In genomic region chr17:2711608-2712299, GRCh38 we compare ENCODE assay signal across 8 cellular contexts. TPM values are rescaled to one million over a fixed set of nuclear protein-coding genes. Genes with fewer than 3 reads are reported as not detected.
DNase-seq lines count a peak whose midpoint lies in the region; ATAC-seq and TF ChIP-seq lines count a peak whose summit lies in the region.

A gene with protein sequence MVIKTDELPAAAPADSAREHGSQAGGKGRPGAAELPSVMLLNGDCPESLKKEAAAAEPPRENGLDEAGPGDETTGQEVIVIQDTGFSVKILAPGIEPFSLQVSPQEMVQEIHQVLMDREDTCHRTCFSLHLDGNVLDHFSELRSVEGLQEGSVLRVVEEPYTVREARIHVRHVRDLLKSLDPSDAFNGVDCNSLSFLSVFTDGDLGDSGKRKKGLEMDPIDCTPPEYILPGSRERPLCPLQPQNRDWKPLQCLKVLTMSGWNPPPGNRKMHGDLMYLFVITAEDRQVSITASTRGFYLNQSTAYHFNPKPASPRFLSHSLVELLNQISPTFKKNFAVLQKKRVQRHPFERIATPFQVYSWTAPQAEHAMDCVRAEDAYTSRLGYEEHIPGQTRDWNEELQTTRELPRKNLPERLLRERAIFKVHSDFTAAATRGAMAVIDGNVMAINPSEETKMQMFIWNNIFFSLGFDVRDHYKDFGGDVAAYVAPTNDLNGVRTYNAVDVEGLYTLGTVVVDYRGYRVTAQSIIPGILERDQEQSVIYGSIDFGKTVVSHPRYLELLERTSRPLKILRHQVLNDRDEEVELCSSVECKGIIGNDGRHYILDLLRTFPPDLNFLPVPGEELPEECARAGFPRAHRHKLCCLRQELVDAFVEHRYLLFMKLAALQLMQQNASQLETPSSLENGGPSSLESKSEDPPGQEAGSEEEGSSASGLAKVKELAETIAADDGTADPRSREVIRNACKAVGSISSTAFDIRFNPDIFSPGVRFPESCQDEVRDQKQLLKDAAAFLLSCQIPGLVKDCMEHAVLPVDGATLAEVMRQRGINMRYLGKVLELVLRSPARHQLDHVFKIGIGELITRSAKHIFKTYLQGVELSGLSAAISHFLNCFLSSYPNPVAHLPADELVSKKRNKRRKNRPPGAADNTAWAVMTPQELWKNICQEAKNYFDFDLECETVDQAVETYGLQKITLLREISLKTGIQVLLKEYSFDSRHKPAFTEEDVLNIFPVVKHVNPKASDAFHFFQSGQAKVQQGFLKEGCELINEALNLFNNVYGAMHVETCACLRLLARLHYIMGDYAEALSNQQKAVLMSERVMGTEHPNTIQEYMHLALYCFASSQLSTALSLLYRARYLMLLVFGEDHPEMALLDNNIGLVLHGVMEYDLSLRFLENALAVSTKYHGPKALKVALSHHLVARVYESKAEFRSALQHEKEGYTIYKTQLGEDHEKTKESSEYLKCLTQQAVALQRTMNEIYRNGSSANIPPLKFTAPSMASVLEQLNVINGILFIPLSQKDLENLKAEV (N-terminal part only) (minus strand): TSS chr17:2711764. CDS start chr17:2711661, 103 bp downstream.

- H3K9me3 ChIP-seq in HUES64 (ENCODE audit: insufficient read depth, low read depth, low read length), result no peaks in the 10 kb centered on the region
- no peaks in the 10 kb centered on the region for H3K9me3 ChIP-seq in mucosa of descending colon

- TF ChIP-seq CTCF in epithelial cell of esophagus (IDR thresholded peaks at IDR 0.05; ENCODE audit: insufficient read depth, low read depth, low read length, missing control alignments) (no peak), mucosa of descending colon (IDR thresholded peaks at IDR 0.05) (no peak)

- peak within 1 kb of the TSS; percentile 84 for H3K9ac ChIP-seq in HUES64 (ENCODE audit: low read depth, low read length)

- intact Hi-C loops in mucosa of descending colon (cut with DNase I, micrococcal nuclease), result no loop called here

- H3K4me3 ChIP-seq in HUES64 (ENCODE audit: low read length), result peak within 1 kb of the TSS; percentile 80
- peak within 1 kb of the TSS; percentile 90 for H3K4me3 ChIP-seq in epithelial cell of esophagus (ENCODE audit: low read length)
- peak within 1 kb of the TSS; percentile 83 for H3K4me3 ChIP-seq in mucosa of descending colon

- peaks cover 23% of the 10 kb centered on the region for H3K4me1 ChIP-seq in HUES64 (ENCODE audit: insufficient read depth, low read length)
- H3K4me1 ChIP-seq in mucosa of descending colon (ENCODE audit: low read depth), result peaks cover 44% of the 10 kb centered on the region

- DNase-seq in DMS 273 (lab: John Stamatoyannopoulos, UW; ENCODE audit: unreplicated experiment) (peak; percentile 93), OCI-M1 (lab: John Stamatoyannopoulos, UW) (peak; percentile 98), activated T-cell treated with anti-CD3 and anti-CD28 coated beads for 24 hours (ENCODE audit: low read depth) (peak; percentile 96), epithelial cell of esophagus (ENCODE audit: low read depth) (peak; percentile 99), mucosa of descending colon (peak; percentile 97 to 99 (median 99))
- DNase-seq in stimulated activated CD8-positive, alpha-beta memory T cell treated with anti-CD3 and anti-CD28 coated beads, Interleukin-4, amount 100 ng/mL, for 1 hour (ENCODE audit: low read depth in 2 of 2, low spot score in 1 of 2), result peak; percentile 83 to 93

- WGBS in HUES64, result 10% methylated on average over 76 of the region's 76 CpGs

- peaks cover 22% of the 10 kb centered on the region for H3K27me3 ChIP-seq in HUES64 (ENCODE audit: insufficient read depth, low read length)

- peak within 1 kb of the TSS; percentile 17; the same call in 1 of the 2 replicates for H3K27ac ChIP-seq in HUES64 (ENCODE audit: low read depth, low read length)

- H3K36me3 ChIP-seq in HUES64 (ENCODE audit: insufficient read depth, low read length), result no peaks in the 10 kb centered on the region
- H3K36me3 ChIP-seq in mucosa of descending colon (ENCODE audit: low read depth), result peaks cover 4% of the 10 kb centered on the region

- ATAC-seq in GM21447 (IDR thresholded peaks at IDR 0.05; ENCODE audit: unreplicated experiment) (peak; percentile 63), mucosa of descending colon (peak; percentile 86)

RNA-seq across cellular contexts. Expression of the gene that starts here (rescaled TPM):
- 41.0 TPM for polyA plus RNA-seq in HUES64 (2013, experiment 1 of 2)
- polyA plus RNA-seq in HUES64 (2013, experiment 2 of 2), result 41.9 TPM
- total RNA-seq in mucosa of descending colon, result 100 to 1,000 TPM; 120 to 149 (median 145) TPM

Comparison
In these comparisons a context has a peak if more than half of its experiments do, and no peak if none do; other contexts are left out.
1. Peak in every context shown above with its lines: DNase-seq, ATAC-seq, H3K4me3 ChIP-seq and H3K27ac ChIP-seq.